1 cellular context compared by ENCODE assay signal in genomic region chr5:155460501-155460931, GRCh38.
A peak's percentile ranks its signal among the peaks of the same experiment; 100 is the strongest.
TF ChIP-seq lines count a peak whose summit lies in the region.

No MANE protein-coding gene starts in this region.

TF ChIP-seq in HepG2, 621 proteins besides CTCF, POLR2A, EP300 and RAD21 (continued from another document and continues in another):
- TF ChIP-seq KIAA2018 (CRISPR knock-in tag; IDR thresholded peaks at IDR 0.05; ENCODE audit: borderline replicate concordance) (no peak), GATAD2A (CRISPR knock-in tag; IDR thresholded peaks at IDR 0.05) (peak; percentile 97), ZNF232 (CRISPR knock-in tag; IDR thresholded peaks at IDR 0.05; ENCODE audit: borderline replicate concordance) (no peak), TOE1 (CRISPR knock-in tag; IDR thresholded peaks at IDR 0.05) (0 out of 2 replicates have a peak, but pooled peaks have one; percentile 57), REST (IDR thresholded peaks at IDR 0.05; ENCODE audit: borderline replicate concordance in 1 of 2, low read depth in 1 of 2, low read length in 2 of 2) (peak in 1 of 2 experiments; percentile 51; a peak in 1 of 4 replicates), ZSCAN9 (CRISPR knock-in tag; IDR thresholded peaks at IDR 0.05; ENCODE audit: borderline replicate concordance) (peak; percentile 76), ZNF44 (CRISPR knock-in tag; IDR thresholded peaks at IDR 0.05) (no peak), ZNF235 (CRISPR knock-in tag; IDR thresholded peaks at IDR 0.05; ENCODE audit: borderline replicate concordance) (no peak), ESRRA (CRISPR knock-in tag; IDR thresholded peaks at IDR 0.05; ENCODE audit: low read depth) (no peak; the same call in 1 of the 2 replicates), ARID4A (CRISPR knock-in tag; IDR thresholded peaks at IDR 0.05; ENCODE audit: borderline replicate concordance) (peak; percentile 19; the same call in 1 of the 2 replicates), MATR3 (CRISPR knock-in tag; IDR thresholded peaks at IDR 0.05) (no peak), PBX2 (CRISPR knock-in tag; IDR thresholded peaks at IDR 0.05) (no peak), ARID3A (IDR thresholded peaks at IDR 0.05; ENCODE audit: low read depth, low read length) (peak; percentile 97), SAP130 (CRISPR knock-in tag; IDR thresholded peaks at IDR 0.05; ENCODE audit: low read depth) (peak; percentile 63), HDAC2 (CRISPR knock-in tag; IDR thresholded peaks at IDR 0.05) (peak; percentile 90), ZNF225 (CRISPR knock-in tag; IDR thresholded peaks at IDR 0.05) (no peak), ZNF784 (CRISPR knock-in tag; IDR thresholded peaks at IDR 0.05; ENCODE audit: borderline replicate concordance) (no peak), RARA (CRISPR knock-in tag; IDR thresholded peaks at IDR 0.05) (peak; percentile 81), JDP2 (CRISPR knock-in tag; IDR thresholded peaks at IDR 0.05; ENCODE audit: borderline replicate concordance) (no peak), FLYWCH1 (CRISPR knock-in tag; IDR thresholded peaks at IDR 0.05) (no peak), CSRNP1 (CRISPR knock-in tag; IDR thresholded peaks at IDR 0.05) (no peak), ZNF441 (CRISPR knock-in tag; IDR thresholded peaks at IDR 0.05; ENCODE audit: borderline replicate concordance) (no peak), SSRP1 (CRISPR knock-in tag; IDR thresholded peaks at IDR 0.05) (no peak), RCOR2 (CRISPR knock-in tag; IDR thresholded peaks at IDR 0.05) (peak; percentile 72; the same call in 1 of the 2 replicates), CBX1 (IDR thresholded peaks at IDR 0.05; ENCODE audit: low read depth) (no peak), CENPX (CRISPR knock-in tag; IDR thresholded peaks at IDR 0.05) (no peak), ZKSCAN8 (CRISPR knock-in tag; IDR thresholded peaks at IDR 0.05; ENCODE audit: borderline replicate concordance) (peak; percentile 93; the same call in 1 of the 2 replicates), ZNF362 (CRISPR knock-in tag; IDR thresholded peaks at IDR 0.05; ENCODE audit: borderline replicate concordance) (no peak), ZNF775 (CRISPR knock-in tag; IDR thresholded peaks at IDR 0.05; ENCODE audit: borderline replicate concordance) (no peak), ZKSCAN5 (CRISPR knock-in tag; IDR thresholded peaks at IDR 0.05) (no peak), HIVEP1 (CRISPR knock-in tag; IDR thresholded peaks at IDR 0.05) (no peak)
